In genomic region chr12:57846285-57846576, GRCh38 we compare ENCODE assay signal across 2 cellular contexts.
TF ChIP-seq lines count a peak whose summit lies in the region.

No MANE protein-coding gene starts in this region.

TF ChIP-seq in GM12878, 131 proteins besides CTCF, POLR2A, EP300 and RAD21 (continues in another document):
- TF ChIP-seq NKRF (conservative IDR thresholded peaks at IDR 0.05) (no peak), RBBP5 (conservative IDR thresholded peaks at IDR 0.05) (no peak), FOXM1 (IDR thresholded peaks at IDR 0.05; ENCODE audit: low read depth, low read length) (no peak), ZBED1 (IDR thresholded peaks at IDR 0.05; ENCODE audit: borderline replicate concordance) (no peak), BCLAF1 (IDR thresholded peaks at IDR 0.05) (no peak), YY1 (IDR thresholded peaks at IDR 0.05; ENCODE audit: low read depth, low read length) (no peak), MEF2B (IDR thresholded peaks at IDR 0.05; ENCODE audit: partially characterized antibody, poor library complexity, severe bottlenecking) (no peak), ETV6 (conservative IDR thresholded peaks at IDR 0.05 in 1 of 2, IDR thresholded peaks at IDR 0.05 in 1 of 2; ENCODE audit: borderline replicate concordance in 1 of 2, low read depth in 1 of 2) (no peak), ZZZ3 (IDR thresholded peaks at IDR 0.05; ENCODE audit: control insufficient read depth, insufficient read length, low read depth) (no peak), MEF2A (IDR thresholded peaks at IDR 0.05; ENCODE audit: insufficient read depth, low read depth, low read length) (no peak), SUPT20H (IDR thresholded peaks at IDR 0.05; ENCODE audit: borderline replicate concordance, control insufficient read depth, low read depth, low read length) (no peak), ZBTB40 (IDR thresholded peaks at IDR 0.05; ENCODE audit: borderline replicate concordance) (no peak), SMAD5 (IDR thresholded peaks at IDR 0.05; ENCODE audit: low read depth) (no peak), ZNF622 (IDR thresholded peaks at IDR 0.05) (no peak), HDAC2 (IDR thresholded peaks at IDR 0.05) (no peak), TARDBP (IDR thresholded peaks at IDR 0.05; ENCODE audit: borderline replicate concordance) (no peak), PKNOX1 (IDR thresholded peaks at IDR 0.05) (no peak)

TF ChIP-seq in HepG2, 621 proteins besides CTCF, POLR2A, EP300 and RAD21:
- no peak; the same call in 1 of the 2 replicates for TF ChIP-seq ZNF564 (CRISPR knock-in tag; IDR thresholded peaks at IDR 0.05)
- TF ChIP-seq TFE3 (CRISPR knock-in tag; IDR thresholded peaks at IDR 0.05), result no peak
- peak; percentile 15; the same call in 1 of the 2 replicates for TF ChIP-seq ZNF558 (CRISPR knock-in tag; IDR thresholded peaks at IDR 0.05; ENCODE audit: borderline replicate concordance)
- TF ChIP-seq POLR2AphosphoS2 (IDR thresholded peaks at IDR 0.05; ENCODE audit: low read depth, low read length), result no peak
- TF ChIP-seq SMAD3 (CRISPR knock-in tag; IDR thresholded peaks at IDR 0.05), result no peak
- no peak for TF ChIP-seq ZFP36L1 (CRISPR knock-in tag; IDR thresholded peaks at IDR 0.05)
- TF ChIP-seq EZH2 (conservative IDR thresholded peaks at IDR 0.05; ENCODE audit: low read depth, low read length), result no peak
- peak; percentile 19; the same call in 1 of the 2 replicates for TF ChIP-seq ZNF546 (CRISPR knock-in tag; conservative IDR thresholded peaks at IDR 0.05)
- 0 out of 2 replicates have a peak, but pooled peaks have one; percentile 11 for TF ChIP-seq ZNF674 (CRISPR knock-in tag; IDR thresholded peaks at IDR 0.05; ENCODE audit: low read depth)
- 0 out of 2 replicates have a peak, but pooled peaks have one; percentile 7 for TF ChIP-seq POLR2G (IDR thresholded peaks at IDR 0.05; ENCODE audit: low read depth, low read length)
- TF ChIP-seq ZNF547 (CRISPR knock-in tag; IDR thresholded peaks at IDR 0.05), result 0 out of 2 replicates have a peak, but pooled peaks have one; percentile 9
- TF ChIP-seq RNF219 (CRISPR knock-in tag; IDR thresholded peaks at IDR 0.05), result no peak
- peak; percentile 2; the same call in 1 of the 2 replicates for TF ChIP-seq ZNF468 (CRISPR knock-in tag; IDR thresholded peaks at IDR 0.05)
- TF ChIP-seq CREM (IDR thresholded peaks at IDR 0.05), result no peak
- no peak for TF ChIP-seq CREM (CRISPR knock-in tag; IDR thresholded peaks at IDR 0.05)
- TF ChIP-seq MTF2 (CRISPR knock-in tag; IDR thresholded peaks at IDR 0.05; ENCODE audit: borderline replicate concordance), result no peak
- TF ChIP-seq TEF (CRISPR knock-in tag; IDR thresholded peaks at IDR 0.05), result no peak
- no peak; the same call in 1 of the 2 replicates for TF ChIP-seq ZNF790 (CRISPR knock-in tag; IDR thresholded peaks at IDR 0.05; ENCODE audit: borderline replicate concordance)
- no peak for TF ChIP-seq ARNT2 (CRISPR knock-in tag; IDR thresholded peaks at IDR 0.05; ENCODE audit: low read depth)
- 0 out of 2 replicates have a peak, but pooled peaks have one; percentile 2 for TF ChIP-seq ZNF513 (CRISPR knock-in tag; conservative IDR thresholded peaks at IDR 0.05)
- no peak for TF ChIP-seq ZNF33B (CRISPR knock-in tag; IDR thresholded peaks at IDR 0.05)
- TF ChIP-seq HMG20A (CRISPR knock-in tag; IDR thresholded peaks at IDR 0.05; ENCODE audit: borderline replicate concordance), result no peak
- no peak for TF ChIP-seq ARNT (IDR thresholded peaks at IDR 0.05)
- 0 out of 2 replicates have a peak, but pooled peaks have one; percentile 2 for TF ChIP-seq ZNF574 (CRISPR knock-in tag; IDR thresholded peaks at IDR 0.05)
- no peak for TF ChIP-seq SUZ12 (IDR thresholded peaks at IDR 0.05; ENCODE audit: low read depth, low read length)
- TF ChIP-seq SP140L (CRISPR knock-in tag; IDR thresholded peaks at IDR 0.05; ENCODE audit: borderline replicate concordance), result no peak
- TF ChIP-seq AGO2 (optimal IDR thresholded peaks at IDR 0.05; ENCODE audit: low read depth, low read length), result peak; percentile 77
